Comparison of ENCODE assay signal across 3 cellular contexts in the genomic region with DNA sequence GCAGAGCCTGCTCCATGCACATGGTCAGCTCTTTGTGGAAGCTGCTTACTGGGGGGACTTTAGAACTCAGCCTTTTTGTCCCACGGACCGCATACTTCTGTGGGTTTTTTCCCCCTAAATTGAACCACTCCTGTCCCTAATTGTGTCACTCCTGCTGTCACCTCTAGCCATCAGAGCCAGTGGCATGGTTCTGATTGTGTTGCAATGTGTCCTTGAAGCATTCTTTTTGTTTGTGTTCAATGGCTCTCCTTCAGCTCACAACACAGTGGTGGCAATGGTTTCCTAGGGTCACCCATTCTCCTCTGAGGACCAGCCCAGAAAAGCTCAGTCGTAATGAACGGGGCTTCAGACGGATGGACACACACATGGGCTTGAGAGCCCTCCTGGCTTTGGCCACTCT.
TF ChIP-seq lines count a peak whose summit lies in the region.

No MANE protein-coding gene starts in this region.

TF ChIP-seq in GM23338, 12 proteins besides CTCF, POLR2A, EP300 and RAD21 (continues in another document):
- TF ChIP-seq, protein P1, sequence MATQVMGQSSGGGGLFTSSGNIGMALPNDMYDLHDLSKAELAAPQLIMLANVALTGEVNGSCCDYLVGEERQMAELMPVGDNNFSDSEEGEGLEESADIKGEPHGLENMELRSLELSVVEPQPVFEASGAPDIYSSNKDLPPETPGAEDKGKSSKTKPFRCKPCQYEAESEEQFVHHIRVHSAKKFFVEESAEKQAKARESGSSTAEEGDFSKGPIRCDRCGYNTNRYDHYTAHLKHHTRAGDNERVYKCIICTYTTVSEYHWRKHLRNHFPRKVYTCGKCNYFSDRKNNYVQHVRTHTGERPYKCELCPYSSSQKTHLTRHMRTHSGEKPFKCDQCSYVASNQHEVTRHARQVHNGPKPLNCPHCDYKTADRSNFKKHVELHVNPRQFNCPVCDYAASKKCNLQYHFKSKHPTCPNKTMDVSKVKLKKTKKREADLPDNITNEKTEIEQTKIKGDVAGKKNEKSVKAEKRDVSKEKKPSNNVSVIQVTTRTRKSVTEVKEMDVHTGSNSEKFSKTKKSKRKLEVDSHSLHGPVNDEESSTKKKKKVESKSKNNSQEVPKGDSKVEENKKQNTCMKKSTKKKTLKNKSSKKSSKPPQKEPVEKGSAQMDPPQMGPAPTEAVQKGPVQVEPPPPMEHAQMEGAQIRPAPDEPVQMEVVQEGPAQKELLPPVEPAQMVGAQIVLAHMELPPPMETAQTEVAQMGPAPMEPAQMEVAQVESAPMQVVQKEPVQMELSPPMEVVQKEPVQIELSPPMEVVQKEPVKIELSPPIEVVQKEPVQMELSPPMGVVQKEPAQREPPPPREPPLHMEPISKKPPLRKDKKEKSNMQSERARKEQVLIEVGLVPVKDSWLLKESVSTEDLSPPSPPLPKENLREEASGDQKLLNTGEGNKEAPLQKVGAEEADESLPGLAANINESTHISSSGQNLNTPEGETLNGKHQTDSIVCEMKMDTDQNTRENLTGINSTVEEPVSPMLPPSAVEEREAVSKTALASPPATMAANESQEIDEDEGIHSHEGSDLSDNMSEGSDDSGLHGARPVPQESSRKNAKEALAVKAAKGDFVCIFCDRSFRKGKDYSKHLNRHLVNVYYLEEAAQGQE (IDR thresholded peaks at IDR 0.05; ENCODE audit: unreplicated experiment), result no peak
- TF ChIP-seq ZNF331 (CRISPR knock-in tag; IDR thresholded peaks at IDR 0.05; ENCODE audit: low read depth) (no peak), EZH2phosphoT487 (IDR thresholded peaks at IDR 0.05; ENCODE audit: unreplicated experiment) (no peak), STAT1 (IDR thresholded peaks at IDR 0.05; ENCODE audit: unreplicated experiment) (no peak)

TF ChIP-seq in K562, 482 proteins besides CTCF, POLR2A, EP300 and RAD21 (continues in another document):
- no peak for TF ChIP-seq BCOR (IDR thresholded peaks at IDR 0.05)
- TF ChIP-seq MAFG (tag; conservative IDR thresholded peaks at IDR 0.05), result no peak
- TF ChIP-seq, protein P2, sequence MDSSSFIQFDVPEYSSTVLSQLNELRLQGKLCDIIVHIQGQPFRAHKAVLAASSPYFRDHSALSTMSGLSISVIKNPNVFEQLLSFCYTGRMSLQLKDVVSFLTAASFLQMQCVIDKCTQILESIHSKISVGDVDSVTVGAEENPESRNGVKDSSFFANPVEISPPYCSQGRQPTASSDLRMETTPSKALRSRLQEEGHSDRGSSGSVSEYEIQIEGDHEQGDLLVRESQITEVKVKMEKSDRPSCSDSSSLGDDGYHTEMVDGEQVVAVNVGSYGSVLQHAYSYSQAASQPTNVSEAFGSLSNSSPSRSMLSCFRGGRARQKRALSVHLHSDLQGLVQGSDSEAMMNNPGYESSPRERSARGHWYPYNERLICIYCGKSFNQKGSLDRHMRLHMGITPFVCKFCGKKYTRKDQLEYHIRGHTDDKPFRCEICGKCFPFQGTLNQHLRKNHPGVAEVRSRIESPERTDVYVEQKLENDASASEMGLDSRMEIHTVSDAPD (CRISPR knock-in tag; IDR thresholded peaks at IDR 0.05), result no peak
- TF ChIP-seq NFRKB (IDR thresholded peaks at IDR 0.05; ENCODE audit: low read depth), result no peak
- TF ChIP-seq, protein P3, sequence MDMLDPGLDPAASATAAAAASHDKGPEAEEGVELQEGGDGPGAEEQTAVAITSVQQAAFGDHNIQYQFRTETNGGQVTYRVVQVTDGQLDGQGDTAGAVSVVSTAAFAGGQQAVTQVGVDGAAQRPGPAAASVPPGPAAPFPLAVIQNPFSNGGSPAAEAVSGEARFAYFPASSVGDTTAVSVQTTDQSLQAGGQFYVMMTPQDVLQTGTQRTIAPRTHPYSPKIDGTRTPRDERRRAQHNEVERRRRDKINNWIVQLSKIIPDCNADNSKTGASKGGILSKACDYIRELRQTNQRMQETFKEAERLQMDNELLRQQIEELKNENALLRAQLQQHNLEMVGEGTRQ (CRISPR knock-in tag; IDR thresholded peaks at IDR 0.05), result no peak
- TF ChIP-seq, protein P4, sequence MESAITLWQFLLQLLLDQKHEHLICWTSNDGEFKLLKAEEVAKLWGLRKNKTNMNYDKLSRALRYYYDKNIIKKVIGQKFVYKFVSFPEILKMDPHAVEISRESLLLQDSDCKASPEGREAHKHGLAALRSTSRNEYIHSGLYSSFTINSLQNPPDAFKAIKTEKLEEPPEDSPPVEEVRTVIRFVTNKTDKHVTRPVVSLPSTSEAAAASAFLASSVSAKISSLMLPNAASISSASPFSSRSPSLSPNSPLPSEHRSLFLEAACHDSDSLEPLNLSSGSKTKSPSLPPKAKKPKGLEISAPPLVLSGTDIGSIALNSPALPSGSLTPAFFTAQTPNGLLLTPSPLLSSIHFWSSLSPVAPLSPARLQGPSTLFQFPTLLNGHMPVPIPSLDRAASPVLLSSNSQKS (CRISPR knock-in tag; IDR thresholded peaks at IDR 0.05), result no peak
- no peak for TF ChIP-seq ZNF75A (CRISPR knock-in tag; IDR thresholded peaks at IDR 0.05)
- no peak for TF ChIP-seq ASH1L (IDR thresholded peaks at IDR 0.05; ENCODE audit: borderline replicate concordance, low read depth, partially characterized antibody)
- TF ChIP-seq XRCC4 (IDR thresholded peaks at IDR 0.05; ENCODE audit: extremely low read depth, insufficient read depth, insufficient read length), result no peak
- TF ChIP-seq ZNF507 (tag; conservative IDR thresholded peaks at IDR 0.05), result no peak
- TF ChIP-seq, protein P5, sequence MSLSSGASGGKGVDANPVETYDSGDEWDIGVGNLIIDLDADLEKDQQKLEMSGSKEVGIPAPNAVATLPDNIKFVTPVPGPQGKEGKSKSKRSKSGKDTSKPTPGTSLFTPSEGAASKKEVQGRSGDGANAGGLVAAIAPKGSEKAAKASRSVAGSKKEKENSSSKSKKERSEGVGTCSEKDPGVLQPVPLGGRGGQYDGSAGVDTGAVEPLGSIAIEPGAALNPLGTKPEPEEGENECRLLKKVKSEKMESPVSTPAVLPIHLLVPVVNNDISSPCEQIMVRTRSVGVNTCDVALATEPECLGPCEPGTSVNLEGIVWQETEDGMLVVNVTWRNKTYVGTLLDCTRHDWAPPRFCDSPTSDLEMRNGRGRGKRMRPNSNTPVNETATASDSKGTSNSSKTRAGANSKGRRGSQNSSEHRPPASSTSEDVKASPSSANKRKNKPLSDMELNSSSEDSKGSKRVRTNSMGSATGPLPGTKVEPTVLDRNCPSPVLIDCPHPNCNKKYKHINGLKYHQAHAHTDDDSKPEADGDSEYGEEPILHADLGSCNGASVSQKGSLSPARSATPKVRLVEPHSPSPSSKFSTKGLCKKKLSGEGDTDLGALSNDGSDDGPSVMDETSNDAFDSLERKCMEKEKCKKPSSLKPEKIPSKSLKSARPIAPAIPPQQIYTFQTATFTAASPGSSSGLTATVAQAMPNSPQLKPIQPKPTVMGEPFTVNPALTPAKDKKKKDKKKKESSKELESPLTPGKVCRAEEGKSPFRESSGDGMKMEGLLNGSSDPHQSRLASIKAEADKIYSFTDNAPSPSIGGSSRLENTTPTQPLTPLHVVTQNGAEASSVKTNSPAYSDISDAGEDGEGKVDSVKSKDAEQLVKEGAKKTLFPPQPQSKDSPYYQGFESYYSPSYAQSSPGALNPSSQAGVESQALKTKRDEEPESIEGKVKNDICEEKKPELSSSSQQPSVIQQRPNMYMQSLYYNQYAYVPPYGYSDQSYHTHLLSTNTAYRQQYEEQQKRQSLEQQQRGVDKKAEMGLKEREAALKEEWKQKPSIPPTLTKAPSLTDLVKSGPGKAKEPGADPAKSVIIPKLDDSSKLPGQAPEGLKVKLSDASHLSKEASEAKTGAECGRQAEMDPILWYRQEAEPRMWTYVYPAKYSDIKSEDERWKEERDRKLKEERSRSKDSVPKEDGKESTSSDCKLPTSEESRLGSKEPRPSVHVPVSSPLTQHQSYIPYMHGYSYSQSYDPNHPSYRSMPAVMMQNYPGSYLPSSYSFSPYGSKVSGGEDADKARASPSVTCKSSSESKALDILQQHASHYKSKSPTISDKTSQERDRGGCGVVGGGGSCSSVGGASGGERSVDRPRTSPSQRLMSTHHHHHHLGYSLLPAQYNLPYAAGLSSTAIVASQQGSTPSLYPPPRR (CRISPR knock-in tag; IDR thresholded peaks at IDR 0.05; ENCODE audit: borderline replicate concordance), result no peak

TF ChIP-seq in H1, 55 proteins besides CTCF, POLR2A, EP300 and RAD21:
- no peak for TF ChIP-seq TBP (IDR thresholded peaks at IDR 0.05; ENCODE audit: low read depth, low read length)
- TF ChIP-seq SIN3A (conservative IDR thresholded peaks at IDR 0.05 in 1 of 2, IDR thresholded peaks at IDR 0.05 in 1 of 2; ENCODE audit: low read depth in 1 of 2, low read length in 2 of 2), result no peak
- no peak for TF ChIP-seq BRCA1 (IDR thresholded peaks at IDR 0.05; ENCODE audit: low read depth, low read length)
- TF ChIP-seq PHF8 (conservative IDR thresholded peaks at IDR 0.05; ENCODE audit: low read depth, low read length), result no peak
- TF ChIP-seq CHD2 (IDR thresholded peaks at IDR 0.05; ENCODE audit: low read length), result no peak
- TF ChIP-seq BACH1 (IDR thresholded peaks at IDR 0.05; ENCODE audit: low read length), result no peak
- TF ChIP-seq SP4 (IDR thresholded peaks at IDR 0.05; ENCODE audit: low read length), result no peak
- no peak for TF ChIP-seq KDM5A (IDR thresholded peaks at IDR 0.05; ENCODE audit: low read length)
